Comparison of ENCODE assay signal across 1 cellular context in genomic region chr7:116218051-116218645, GRCh38.
TF ChIP-seq lines count a peak whose summit lies in the region.

No MANE protein-coding gene starts in this region.

TF ChIP-seq in K562, 482 proteins besides CTCF, POLR2A, EP300 and RAD21 (continued from another document and continues in another):
- TF ChIP-seq TFE3 (CRISPR knock-in tag; IDR thresholded peaks at IDR 0.05), result no peak
- no peak for TF ChIP-seq CEBPZ (IDR thresholded peaks at IDR 0.05; ENCODE audit: borderline replicate concordance, low read depth, low read length)
- TF ChIP-seq BCOR (IDR thresholded peaks at IDR 0.05), result peak; percentile 50; the same call in 1 of the 2 replicates
- TF ChIP-seq ZBTB49 (CRISPR knock-in tag; IDR thresholded peaks at IDR 0.05; ENCODE audit: borderline replicate concordance), result no peak
- TF ChIP-seq POLR2B (IDR thresholded peaks at IDR 0.05; ENCODE audit: low read depth, partially characterized antibody), result no peak
- TF ChIP-seq ZFX (CRISPR knock-in tag; IDR thresholded peaks at IDR 0.05), result no peak
- peak; percentile 6 for TF ChIP-seq FOS (IDR thresholded peaks at IDR 0.05; ENCODE audit: extremely low read depth, insufficient read length)
- TF ChIP-seq EZH2 (IDR thresholded peaks at IDR 0.05; ENCODE audit: borderline replicate concordance, low read depth, low read length), result no peak
- TF ChIP-seq ZMIZ1 (IDR thresholded peaks at IDR 0.05; ENCODE audit: low read depth in 2 of 2, low read length in 2 of 2), result peak in 1 of 2 experiments; percentile 85; a peak in 1 of 4 replicates
- TF ChIP-seq ATF1 (CRISPR knock-in tag; IDR thresholded peaks at IDR 0.05), result no peak
- peak; percentile 68; the same call in 1 of the 2 replicates for TF ChIP-seq ATF1 (tag; IDR thresholded peaks at IDR 0.05)
- TF ChIP-seq LCOR (CRISPR knock-in tag; IDR thresholded peaks at IDR 0.05), result peak; percentile 89
- TF ChIP-seq ASH1L (IDR thresholded peaks at IDR 0.05; ENCODE audit: borderline replicate concordance, low read depth, partially characterized antibody), result no peak
- TF ChIP-seq FOXJ2 (tag; IDR thresholded peaks at IDR 0.05), result peak; percentile 96
- 0 out of 2 replicates have a peak, but pooled peaks have one; percentile 50 for TF ChIP-seq BRD4 (IDR thresholded peaks at IDR 0.05)
- TF ChIP-seq SIN3B (IDR thresholded peaks at IDR 0.05; ENCODE audit: low read depth), result no peak
- no peak for TF ChIP-seq IFI16 (CRISPR knock-in tag; IDR thresholded peaks at IDR 0.05)
- peak; percentile 93 for TF ChIP-seq SMARCA4 (IDR thresholded peaks at IDR 0.05)
- no peak for TF ChIP-seq ZNF668 (CRISPR knock-in tag; IDR thresholded peaks at IDR 0.05)
- TF ChIP-seq GTF2E2 (tag; IDR thresholded peaks at IDR 0.05), result no peak; the same call in 1 of the 2 replicates
- TF ChIP-seq RBM15 (IDR thresholded peaks at IDR 0.05; ENCODE audit: insufficient read depth, low read length), result no peak
- no peak for TF ChIP-seq CREBBP (IDR thresholded peaks at IDR 0.05; ENCODE audit: low read depth, low read length)
- no peak for TF ChIP-seq SMC3 (conservative IDR thresholded peaks at IDR 0.05; ENCODE audit: insufficient read depth, low read depth, low read length)
- TF ChIP-seq ELF1 (tag; IDR thresholded peaks at IDR 0.05), result no peak
- TF ChIP-seq NBN (IDR thresholded peaks at IDR 0.05; ENCODE audit: low read depth), result no peak
- TF ChIP-seq FOXA3 (CRISPR knock-in tag; conservative IDR thresholded peaks at IDR 0.05 in 1 of 2, IDR thresholded peaks at IDR 0.05 in 1 of 2), result peak in 1 of 2 experiments; percentile 94; a peak in 2 of 4 replicates
- TF ChIP-seq ID3 (CRISPR knock-in tag; IDR thresholded peaks at IDR 0.05), result no peak
- 0 out of 2 replicates have a peak, but pooled peaks have one; percentile 24 for TF ChIP-seq ID3 (tag; IDR thresholded peaks at IDR 0.05)
- TF ChIP-seq E4F1 (CRISPR knock-in tag; IDR thresholded peaks at IDR 0.05; ENCODE audit: borderline replicate concordance), result no peak
- TF ChIP-seq ZBED1 (IDR thresholded peaks at IDR 0.05), result no peak
- no peak for TF ChIP-seq GTF3C2 (IDR thresholded peaks at IDR 0.05; ENCODE audit: borderline replicate concordance, extremely low read depth, insufficient read length)
- peak; percentile 98 for TF ChIP-seq CCNT2 (IDR thresholded peaks at IDR 0.05; ENCODE audit: borderline replicate concordance, extremely low read depth, insufficient read length, low read depth, low read length)
- TF ChIP-seq MNT (conservative IDR thresholded peaks at IDR 0.05), result peak; percentile 26 to 57; a peak in 2 of 4 replicates
- TF ChIP-seq E2F5 (CRISPR knock-in tag; IDR thresholded peaks at IDR 0.05), result no peak
- TF ChIP-seq ZNF445 (CRISPR knock-in tag; IDR thresholded peaks at IDR 0.05; ENCODE audit: low read depth), result peak; percentile 20; the same call in 1 of the 2 replicates
- TF ChIP-seq ZZZ3 (IDR thresholded peaks at IDR 0.05), result no peak
- no peak for TF ChIP-seq SRSF9 (IDR thresholded peaks at IDR 0.05; ENCODE audit: borderline replicate concordance, low read depth, low read length)
- TF ChIP-seq ZNF449 (CRISPR knock-in tag; IDR thresholded peaks at IDR 0.05), result no peak
- no peak for TF ChIP-seq SIX5 (IDR thresholded peaks at IDR 0.05; ENCODE audit: borderline replicate concordance in 1 of 2, insufficient read depth in 1 of 2, low read depth in 1 of 2, low read length in 2 of 2)
